ENCODE assay signal across 8 cellular contexts in the genomic region with DNA sequence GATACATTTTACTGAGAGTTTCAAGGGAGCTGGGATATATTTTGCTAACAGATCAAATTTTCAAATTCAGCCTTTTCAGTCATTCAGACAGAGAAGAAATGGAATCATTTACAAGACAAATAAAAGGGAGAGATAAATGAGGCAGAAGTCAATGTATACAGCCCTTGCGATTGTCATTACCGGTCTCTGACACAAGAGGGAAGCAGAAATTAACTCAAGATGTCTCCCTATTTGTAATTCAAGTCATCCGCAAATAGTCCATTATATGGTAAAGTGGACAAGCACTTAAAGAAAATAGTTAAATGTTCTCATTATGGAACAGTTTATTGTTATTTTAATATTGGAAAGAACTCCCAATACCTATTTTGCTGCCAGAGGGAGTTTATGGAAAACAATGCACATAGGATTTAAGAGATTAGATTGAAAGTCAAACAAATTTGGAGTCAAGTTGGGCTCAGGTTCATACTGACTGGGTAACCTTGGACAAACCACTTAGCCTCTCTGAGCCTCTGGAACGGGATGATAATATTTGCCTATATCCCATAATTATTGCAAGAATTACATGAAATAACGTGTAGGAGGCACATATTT.
DNase-seq lines count a peak whose midpoint lies in the region; ATAC-seq and TF ChIP-seq lines count a peak whose summit lies in the region.

No MANE protein-coding gene starts in this region.

- H3K4me1 ChIP-seq in GM23338 (ENCODE audit: insufficient read depth) (no peaks in the 10 kb centered on the region), esophagus squamous epithelium (no peaks in the 10 kb centered on the region), prostate gland (replicated peaks) (no peaks in the 10 kb centered on the region)
- peaks cover 7% of the 10 kb centered on the region for H3K4me1 ChIP-seq in effector memory CD4-positive, alpha-beta T cell (ENCODE audit: control insufficient read depth, insufficient read depth, low read length, poor library complexity, severe bottlenecking)

- H3K4me3 ChIP-seq in GM23338, result no peak overlapping the region
- H3K4me3 ChIP-seq in esophagus squamous epithelium, result no peak overlapping the region
- no peak overlapping the region for H3K4me3 ChIP-seq in prostate gland
- no peak overlapping the region for H3K4me3 ChIP-seq in effector memory CD4-positive, alpha-beta T cell (ENCODE audit: insufficient read depth, low read depth, low read length, poor library complexity, severe bottlenecking)

- H3K36me3 Mint-ChIP-seq in CD14-positive monocyte, result no peaks in the 10 kb centered on the region
- no peaks in the 10 kb centered on the region for H3K36me3 Mint-ChIP-seq in GM23338 (ENCODE audit: low read depth)

- no peaks in the 10 kb centered on the region for H3K79me2 ChIP-seq in GM23338 (replicated peaks; ENCODE audit: insufficient read depth)

- WGBS in esophagus squamous epithelium, 2 donors, result 25 to 29% methylated on average over 5 of the region's 5 CpGs
- 27% methylated on average over 5 of the region's 5 CpGs for WGBS in prostate gland

- peak; percentile 59 for ATAC-seq in GM23338
- no peak for ATAC-seq in GM19324 (IDR thresholded peaks at IDR 0.05; ENCODE audit: low FRiP score, unreplicated experiment)

- H2AFZ ChIP-seq in GM23338, result no peak overlapping the region

- H3K27me3 Mint-ChIP-seq in CD14-positive monocyte (ENCODE audit: low read depth in 3 of 3) (peaks cover 0 to 12% (median 2%) of the 10 kb centered on the region in 3 donors), GM23338 (ENCODE audit: insufficient read depth, low read depth, poor library complexity) (no peaks in the 10 kb centered on the region)

- H3K4me1 Mint-ChIP-seq in CD14-positive monocyte, result peaks cover 3% of the 10 kb centered on the region
- H3K4me1 Mint-ChIP-seq in GM23338, result no peaks in the 10 kb centered on the region; the same call in 2 of the 3 replicates

- H3K27me3 ChIP-seq in GM23338 (ENCODE audit: insufficient read depth) (no peaks in the 10 kb centered on the region), esophagus squamous epithelium (peaks cover 0 to 16% (median 1%) of the 10 kb centered on the region in 4 donors), prostate gland (replicated peaks; ENCODE audit: insufficient read depth) (peaks cover 3% of the 10 kb centered on the region)
- no peaks in the 10 kb centered on the region for H3K27me3 ChIP-seq in effector memory CD4-positive, alpha-beta T cell (replicated peaks; ENCODE audit: control insufficient read depth, insufficient read depth, low read length, poor library complexity, severe bottlenecking)

- H3K9me3 ChIP-seq in esophagus squamous epithelium (no peaks in the 10 kb centered on the region), prostate gland (no peaks in the 10 kb centered on the region)
- no peaks in the 10 kb centered on the region for H3K9me3 ChIP-seq in effector memory CD4-positive, alpha-beta T cell (ENCODE audit: control insufficient read depth, low read length)

- TF ChIP-seq CTCF in CD14-positive monocyte (IDR thresholded peaks at IDR 0.05) (peak; percentile 70), GM23338 (conservative IDR thresholded peaks at IDR 0.05; ENCODE audit: low read depth in 2 of 2) (peak; percentile 79 to 87), esophagus squamous epithelium (IDR thresholded peaks at IDR 0.05) (peak; percentile 50 to 75 (median 63)), prostate gland (IDR thresholded peaks at IDR 0.05) (peak; percentile 8 to 75 (median 42))

- no peak overlapping the region for H3K27ac ChIP-seq in GM23338 (ENCODE audit: low read depth)
- H3K27ac ChIP-seq in esophagus squamous epithelium, result no peak overlapping the region
- H3K27ac ChIP-seq in prostate gland, result no peak overlapping the region
- no peak overlapping the region for H3K27ac ChIP-seq in effector memory CD4-positive, alpha-beta T cell (ENCODE audit: insufficient read depth, low read length, poor library complexity, severe bottlenecking)

- H3K9me3 Mint-ChIP-seq in CD14-positive monocyte (peaks cover 0 to 2% (median 0%) of the 10 kb centered on the region in 7 donors), GM23338 (no peaks in the 10 kb centered on the region; the same call in 2 of the 3 replicates)

- TF ChIP-seq POLR2A in esophagus squamous epithelium (IDR thresholded peaks at IDR 0.05) (no peak), prostate gland (IDR thresholded peaks at IDR 0.05) (no peak)

- H3F3A ChIP-seq in GM23338 (replicated peaks; ENCODE audit: low read depth), result no peaks in the 10 kb centered on the region

- no peaks in the 10 kb centered on the region for H3K36me3 ChIP-seq in GM23338 (ENCODE audit: insufficient read depth)
- H3K36me3 ChIP-seq in esophagus squamous epithelium, result no peaks in the 10 kb centered on the region
- no peaks in the 10 kb centered on the region for H3K36me3 ChIP-seq in prostate gland
- H3K36me3 ChIP-seq in effector memory CD4-positive, alpha-beta T cell (ENCODE audit: control insufficient read depth, insufficient read depth, low read length), result no peaks in the 10 kb centered on the region

- no peaks in the 10 kb centered on the region for H4K20me1 ChIP-seq in GM23338 (replicated peaks; ENCODE audit: insufficient read depth)

- no peak overlapping the region for H3K4me2 ChIP-seq in GM23338

- no peak overlapping the region for H3K27ac Mint-ChIP-seq in CD14-positive monocyte
- H3K27ac Mint-ChIP-seq in GM23338, result no peak overlapping the region

- no peak for DNase-seq in CD14-positive monocyte (ENCODE audit: low spot score)
- DNase-seq in GM23338 (ENCODE audit: low spot score), result peak; percentile 77
- DNase-seq in RPMI7951 (ENCODE audit: low read depth), result peak; percentile 47
- no peak for DNase-seq in esophagus squamous epithelium (lab: John Stamatoyannopoulos, UW)
- DNase-seq in prostate gland (ENCODE audit: low spot score), result no peak
- DNase-seq in activated T-cell treated with anti-CD3 and anti-CD28 coated beads, Interleukin-2, amount 50 U/mL, for 1 hour, result no peak
- no peak for DNase-seq in effector memory CD4-positive, alpha-beta T cell

- no peaks in the 10 kb centered on the region for H3K9me2 ChIP-seq in GM23338 (ENCODE audit: insufficient read depth)

- intact Hi-C loops in CD14-positive monocyte (cut with micrococcal nuclease) (loop anchor here in 1 of 2 donors (10.0 kb wide), 1 partner anchor 745 kb away; the partner anchor contains the start of gene SFMBT2), esophagus squamous epithelium (cut with DNase I) (loop anchor here (5.0 to 10.0 kb wide), 2 partner anchors 87 to 235 kb away; partner anchors contain the start of gene PRKCQ), prostate gland (cut with DNase I) (no loop called here)

- H3K4me3 Mint-ChIP-seq in CD14-positive monocyte (no peak overlapping the region), GM23338 (no peak overlapping the region)

TF ChIP-seq in GM23338, 12 proteins besides CTCF, POLR2A, EP300 and RAD21 (continues in another document):
- no peak for TF ChIP-seq EZH2phosphoT487 (IDR thresholded peaks at IDR 0.05; ENCODE audit: unreplicated experiment)
- no peak for TF ChIP-seq ZNF114 (CRISPR knock-in tag; IDR thresholded peaks at IDR 0.05)
- no peak for TF ChIP-seq JUNB (IDR thresholded peaks at IDR 0.05; ENCODE audit: unreplicated experiment)
- TF ChIP-seq EZH2 (IDR thresholded peaks at IDR 0.05; ENCODE audit: low read depth, unreplicated experiment), result no peak
- no peak for TF ChIP-seq POLR2AphosphoS5 (IDR thresholded peaks at IDR 0.05; ENCODE audit: low read depth)
- no peak for TF ChIP-seq NANOG (IDR thresholded peaks at IDR 0.05; ENCODE audit: borderline replicate concordance)
- TF ChIP-seq, protein P1, sequence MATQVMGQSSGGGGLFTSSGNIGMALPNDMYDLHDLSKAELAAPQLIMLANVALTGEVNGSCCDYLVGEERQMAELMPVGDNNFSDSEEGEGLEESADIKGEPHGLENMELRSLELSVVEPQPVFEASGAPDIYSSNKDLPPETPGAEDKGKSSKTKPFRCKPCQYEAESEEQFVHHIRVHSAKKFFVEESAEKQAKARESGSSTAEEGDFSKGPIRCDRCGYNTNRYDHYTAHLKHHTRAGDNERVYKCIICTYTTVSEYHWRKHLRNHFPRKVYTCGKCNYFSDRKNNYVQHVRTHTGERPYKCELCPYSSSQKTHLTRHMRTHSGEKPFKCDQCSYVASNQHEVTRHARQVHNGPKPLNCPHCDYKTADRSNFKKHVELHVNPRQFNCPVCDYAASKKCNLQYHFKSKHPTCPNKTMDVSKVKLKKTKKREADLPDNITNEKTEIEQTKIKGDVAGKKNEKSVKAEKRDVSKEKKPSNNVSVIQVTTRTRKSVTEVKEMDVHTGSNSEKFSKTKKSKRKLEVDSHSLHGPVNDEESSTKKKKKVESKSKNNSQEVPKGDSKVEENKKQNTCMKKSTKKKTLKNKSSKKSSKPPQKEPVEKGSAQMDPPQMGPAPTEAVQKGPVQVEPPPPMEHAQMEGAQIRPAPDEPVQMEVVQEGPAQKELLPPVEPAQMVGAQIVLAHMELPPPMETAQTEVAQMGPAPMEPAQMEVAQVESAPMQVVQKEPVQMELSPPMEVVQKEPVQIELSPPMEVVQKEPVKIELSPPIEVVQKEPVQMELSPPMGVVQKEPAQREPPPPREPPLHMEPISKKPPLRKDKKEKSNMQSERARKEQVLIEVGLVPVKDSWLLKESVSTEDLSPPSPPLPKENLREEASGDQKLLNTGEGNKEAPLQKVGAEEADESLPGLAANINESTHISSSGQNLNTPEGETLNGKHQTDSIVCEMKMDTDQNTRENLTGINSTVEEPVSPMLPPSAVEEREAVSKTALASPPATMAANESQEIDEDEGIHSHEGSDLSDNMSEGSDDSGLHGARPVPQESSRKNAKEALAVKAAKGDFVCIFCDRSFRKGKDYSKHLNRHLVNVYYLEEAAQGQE (IDR thresholded peaks at IDR 0.05; ENCODE audit: unreplicated experiment), result no peak
- TF ChIP-seq, protein P2, sequence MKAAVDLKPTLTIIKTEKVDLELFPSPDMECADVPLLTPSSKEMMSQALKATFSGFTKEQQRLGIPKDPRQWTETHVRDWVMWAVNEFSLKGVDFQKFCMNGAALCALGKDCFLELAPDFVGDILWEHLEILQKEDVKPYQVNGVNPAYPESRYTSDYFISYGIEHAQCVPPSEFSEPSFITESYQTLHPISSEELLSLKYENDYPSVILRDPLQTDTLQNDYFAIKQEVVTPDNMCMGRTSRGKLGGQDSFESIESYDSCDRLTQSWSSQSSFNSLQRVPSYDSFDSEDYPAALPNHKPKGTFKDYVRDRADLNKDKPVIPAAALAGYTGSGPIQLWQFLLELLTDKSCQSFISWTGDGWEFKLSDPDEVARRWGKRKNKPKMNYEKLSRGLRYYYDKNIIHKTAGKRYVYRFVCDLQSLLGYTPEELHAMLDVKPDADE (IDR thresholded peaks at IDR 0.05), result no peak
- no peak for TF ChIP-seq STAT1 (IDR thresholded peaks at IDR 0.05; ENCODE audit: unreplicated experiment)

Comparison
In these comparisons a context has a peak if more than half of its experiments do, and no peak if none do; other contexts are left out.
1. DNase-seq: peak in GM23338 (single experiment) and RPMI7951 (single experiment); none in CD14-positive monocyte (single experiment), esophagus squamous epithelium (single experiment), prostate gland (single experiment), activated T-cell treated with anti-CD3 and anti-CD28 coated beads, Interleukin-2, amount 50 U/mL, for 1 hour (single experiment) and effector memory CD4-positive, alpha-beta T cell (0 of 3).
2. Peak in every context shown above with its lines, with median percentiles within 50 percentile points of each other: CTCF ChIP-seq.